25 cellular contexts compared by ENCODE assay signal in genomic region chr10:72121389-72121788, GRCh38. TPM values are rescaled to one million over a fixed set of nuclear protein-coding genes. Genes with fewer than 3 reads are reported as not detected.
DNase-seq lines count a peak whose midpoint lies in the region; ATAC-seq and TF ChIP-seq lines count a peak whose summit lies in the region.
"Had no signal": no experiment of that assay in that cellular context is flagged by ENCODE, and none has a peak within 500 bp of the region (broad histone marks: within the 10 kb centered on the region; RNA-seq: fewer than 3 reads in every experiment).

No MANE protein-coding gene starts in this region.

- H3K4me1 Mint-ChIP-seq in activated CD4-positive, alpha-beta T cell treated with anti-CD3 and anti-CD28 coated beads, Interleukin-2, amount 10 ng/mL, durations not matched to agents 7 days and 5 days = peaks cover 41% of the 10 kb centered on the region
- peaks cover 41% of the 10 kb centered on the region for H3K4me1 Mint-ChIP-seq in activated naive CD8-positive, alpha-beta T cell (ENCODE audit: low read depth)
- peaks cover 35% of the 10 kb centered on the region for H3K4me1 Mint-ChIP-seq in activated naive CD8-positive, alpha-beta T cell treated with anti-CD3 and anti-CD28 coated beads for 36 hours
- peaks cover 31% of the 10 kb centered on the region for H3K4me1 Mint-ChIP-seq in T-helper 17 cell

- H3K4me3 Mint-ChIP-seq in activated CD4-positive, alpha-beta T cell treated with anti-CD3 and anti-CD28 coated beads, Interleukin-2, amount 10 ng/mL, durations not matched to agents 7 days and 5 days = no peak overlapping the region
- no peak overlapping the region for H3K4me3 Mint-ChIP-seq in activated naive CD8-positive, alpha-beta T cell
- H3K4me3 Mint-ChIP-seq in activated naive CD8-positive, alpha-beta T cell treated with anti-CD3 and anti-CD28 coated beads for 36 hours = no peak overlapping the region
- H3K4me3 Mint-ChIP-seq in T-helper 17 cell = peak overlapping the region; percentile 69
- H3K4me3 Mint-ChIP-seq: CD8-positive, alpha-beta memory T cell had no signal

- no peaks in the 10 kb centered on the region for H3K27me3 Mint-ChIP-seq in activated CD4-positive, alpha-beta T cell treated with anti-CD3 and anti-CD28 coated beads, Interleukin-2, amount 10 ng/mL, durations not matched to agents 7 days and 5 days
- no peaks in the 10 kb centered on the region for H3K27me3 Mint-ChIP-seq in activated naive CD8-positive, alpha-beta T cell
- H3K27me3 Mint-ChIP-seq in activated naive CD8-positive, alpha-beta T cell treated with anti-CD3 and anti-CD28 coated beads for 36 hours = no peaks in the 10 kb centered on the region
- H3K27me3 Mint-ChIP-seq in T-helper 17 cell = no peaks in the 10 kb centered on the region
- H3K27me3 Mint-ChIP-seq: CD8-positive, alpha-beta memory T cell had no signal

- no peaks in the 10 kb centered on the region for H3K79me2 ChIP-seq in osteoblast (ENCODE audit: insufficient read depth, low read length)

- DNase-seq in activated CD4-positive, alpha-beta T cell treated with anti-CD3 and anti-CD28 coated beads, Interleukin-2, amount 10 ng/mL, durations not matched to agents 7 days and 5 days = no peak
- no peak for DNase-seq in activated CD4-positive, alpha-beta T cell treated with anti-CD3 and anti-CD28 coated beads, Interleukin-2, amount 50 U/mL, for 48 hours
- DNase-seq in activated naive CD8-positive, alpha-beta T cell treated with anti-CD3 and anti-CD28 coated beads for 36 hours = no peak
- DNase-seq in T-helper 17 cell (no peak), osteoblast (ENCODE audit: insufficient read length, low spot score, missing footprints) (peak; percentile 15)
- DNase-seq: CD8-positive, alpha-beta memory T cell; DMS 273 treated with DMSO at 0.1 percent for 48 hours; DMS79; EL; GDM1; GOT3; HCEC 1CT; NCI-H1048; NCI-H1417; NCI-H1694; NCI-H2081; NCI-H2227 treated with DMSO at 0.1 percent for 48 hours; NCI-H526 treated with DMSO at 0.1 percent for 48 hours; PC-9 had no signal

- no peak overlapping the region for H3K4me3 ChIP-seq in osteoblast (ENCODE audit: insufficient read depth, low read length)
- H3K4me3 ChIP-seq: BLaER1 treated with 17β-estradiol and CSF1 and Interleukin-3, amounts not matched to agents 10 nM and 100 nM; PC-9; SJSA1 had no signal

- H3K36me3 ChIP-seq in osteoblast (ENCODE audit: insufficient read depth, low read length) = no peaks in the 10 kb centered on the region

- ATAC-seq in T-helper 17 cell (no peak), HG02885 (IDR thresholded peaks at IDR 0.05; ENCODE audit: poor library complexity, unreplicated experiment) (no peak), HG02678 (IDR thresholded peaks at IDR 0.05; ENCODE audit: unreplicated experiment) (no peak)
- ATAC-seq: Right ventricle myocardium inferior had no signal

- H3K4me2 ChIP-seq in osteoblast (ENCODE audit: insufficient read depth, low read length) = no peak overlapping the region
- H3K4me2 ChIP-seq: BLaER1 treated with 17β-estradiol and CSF1 and Interleukin-3, amounts not matched to agents 10 nM and 100 nM; PC-9 had no signal

- peaks cover 35% of the 10 kb centered on the region for H3K36me3 Mint-ChIP-seq in activated CD4-positive, alpha-beta T cell treated with anti-CD3 and anti-CD28 coated beads, Interleukin-2, amount 10 ng/mL, durations not matched to agents 7 days and 5 days (ENCODE audit: low read depth)
- H3K36me3 Mint-ChIP-seq in activated naive CD8-positive, alpha-beta T cell = peaks cover 14% of the 10 kb centered on the region
- H3K36me3 Mint-ChIP-seq in activated naive CD8-positive, alpha-beta T cell treated with anti-CD3 and anti-CD28 coated beads for 36 hours = peaks cover 37% of the 10 kb centered on the region
- H3K36me3 Mint-ChIP-seq in T-helper 17 cell (ENCODE audit: low read depth) = peaks cover 6% of the 10 kb centered on the region

- peak overlapping the region; percentile 78 for H3K27ac Mint-ChIP-seq in activated CD4-positive, alpha-beta T cell treated with anti-CD3 and anti-CD28 coated beads, Interleukin-2, amount 10 ng/mL, durations not matched to agents 7 days and 5 days
- peak overlapping the region; percentile 82 for H3K27ac Mint-ChIP-seq in activated naive CD8-positive, alpha-beta T cell
- H3K27ac Mint-ChIP-seq in activated naive CD8-positive, alpha-beta T cell treated with anti-CD3 and anti-CD28 coated beads for 36 hours = no peak overlapping the region
- peak overlapping the region; percentile 83 for H3K27ac Mint-ChIP-seq in T-helper 17 cell

- H3K27ac ChIP-seq in osteoblast (ENCODE audit: low read depth, low read length) = no peak overlapping the region
- H3K27ac ChIP-seq: BLaER1 treated with 17β-estradiol and CSF1 and Interleukin-3, amounts not matched to agents 10 nM and 100 nM; PC-9; SJSA1 had no signal

- H2AFZ ChIP-seq in osteoblast (ENCODE audit: low read length) = no peak overlapping the region
- H2AFZ ChIP-seq: PC-9 had no signal

- no peaks in the 10 kb centered on the region for H3K27me3 ChIP-seq in osteoblast (ENCODE audit: insufficient read depth, low read length)
- H3K27me3 ChIP-seq: BLaER1 treated with 17β-estradiol and CSF1 and Interleukin-3, amounts not matched to agents 10 nM and 100 nM; SJSA1 had no signal

- H4K20me1 ChIP-seq in osteoblast (ENCODE audit: insufficient read depth, low read length) = no peaks in the 10 kb centered on the region
- H4K20me1 ChIP-seq: BLaER1 treated with 17β-estradiol and CSF1 and Interleukin-3, amounts not matched to agents 10 nM and 100 nM had no signal

- no peaks in the 10 kb centered on the region for H3K9me3 ChIP-seq in T-helper 17 cell (ENCODE audit: control insufficient read depth, low read length, poor library complexity, severe bottlenecking)
- H3K9me3 ChIP-seq in osteoblast (ENCODE audit: low read depth, low read length) = no peaks in the 10 kb centered on the region
- H3K9me3 ChIP-seq: SJSA1 had no signal

- no peak for TF ChIP-seq CTCF in osteoblast (IDR thresholded peaks at IDR 0.05; ENCODE audit: extremely low read depth, low read depth, low read length)

- POLR2A ChIA-PET in activated CD4-positive, alpha-beta T cell treated with anti-CD3 and anti-CD28 coated beads, Interleukin-2, amount 10 ng/mL, durations not matched to agents 7 days and 5 days (lab: Charles Lee) = no interaction called here

- peaks cover 15% of the 10 kb centered on the region for H3K4me1 ChIP-seq in osteoblast (ENCODE audit: insufficient read depth, low read length)
- H3K4me1 ChIP-seq: SJSA1 had no signal

- CTCF ChIA-PET in activated CD4-positive, alpha-beta T cell treated with anti-CD3 and anti-CD28 coated beads, Interleukin-2, amount 10 ng/mL, durations not matched to agents 7 days and 5 days (lab: Charles Lee) = interaction anchor here (0.6 to 0.7 kb wide), 2 partner anchors 86 to 243 kb away, joined by 3 to 6 read pairs; no protein-coding TSS in a partner anchor

- peaks cover 7% of the 10 kb centered on the region for H3K9me3 Mint-ChIP-seq in activated CD4-positive, alpha-beta T cell treated with anti-CD3 and anti-CD28 coated beads, Interleukin-2, amount 10 ng/mL, durations not matched to agents 7 days and 5 days
- H3K9me3 Mint-ChIP-seq in activated naive CD8-positive, alpha-beta T cell (ENCODE audit: low read depth) = peaks cover 2% of the 10 kb centered on the region
- peaks cover 6% of the 10 kb centered on the region for H3K9me3 Mint-ChIP-seq in activated naive CD8-positive, alpha-beta T cell treated with anti-CD3 and anti-CD28 coated beads for 36 hours
- H3K9me3 Mint-ChIP-seq: CD8-positive, alpha-beta memory T cell had no signal

RNA-seq across cellular contexts. Expression of gene SPOCK2, which starts 33.0 kb away (rescaled TPM):
- 100 to 1,000 TPM; 423 to 424 TPM for total RNA-seq in activated CD4-positive, alpha-beta T cell treated with anti-CD3 and anti-CD28 coated beads, Interleukin-2, amount 10 ng/mL, durations not matched to agents 7 days and 5 days
- total RNA-seq in activated naive CD8-positive, alpha-beta T cell treated with anti-CD3 and anti-CD28 coated beads for 36 hours = 100 to 1,000 TPM; 136 to 142 TPM
- 100 to 1,000 TPM; 603 to 772 TPM for total RNA-seq in T-helper 17 cell
- 0.36 and 0.59 TPM in 2 replicates for total RNA-seq in osteoblast
- total RNA-seq: SJSA1 had no signal

Comparison
In these comparisons a context has a peak if more than half of its experiments do, and no peak if none do; other contexts are left out.
1. RNA of gene SPOCK2, which starts 33.0 kb away (total RNA-seq): 603 to 772 TPM in T-helper 17 cell, 423 to 424 TPM in activated CD4-positive, alpha-beta T cell treated with anti-CD3 and anti-CD28 coated beads, Interleukin-2, amount 10 ng/mL, durations not matched to agents 7 days and 5 days and 136 to 142 TPM in activated naive CD8-positive, alpha-beta T cell treated with anti-CD3 and anti-CD28 coated beads for 36 hours; 0.36 to 0.59 TPM in osteoblast; every median in the first group is over 10 times any median in the second.